Comparison of ENCODE assay signal across 1 cellular context in the genomic region with DNA sequence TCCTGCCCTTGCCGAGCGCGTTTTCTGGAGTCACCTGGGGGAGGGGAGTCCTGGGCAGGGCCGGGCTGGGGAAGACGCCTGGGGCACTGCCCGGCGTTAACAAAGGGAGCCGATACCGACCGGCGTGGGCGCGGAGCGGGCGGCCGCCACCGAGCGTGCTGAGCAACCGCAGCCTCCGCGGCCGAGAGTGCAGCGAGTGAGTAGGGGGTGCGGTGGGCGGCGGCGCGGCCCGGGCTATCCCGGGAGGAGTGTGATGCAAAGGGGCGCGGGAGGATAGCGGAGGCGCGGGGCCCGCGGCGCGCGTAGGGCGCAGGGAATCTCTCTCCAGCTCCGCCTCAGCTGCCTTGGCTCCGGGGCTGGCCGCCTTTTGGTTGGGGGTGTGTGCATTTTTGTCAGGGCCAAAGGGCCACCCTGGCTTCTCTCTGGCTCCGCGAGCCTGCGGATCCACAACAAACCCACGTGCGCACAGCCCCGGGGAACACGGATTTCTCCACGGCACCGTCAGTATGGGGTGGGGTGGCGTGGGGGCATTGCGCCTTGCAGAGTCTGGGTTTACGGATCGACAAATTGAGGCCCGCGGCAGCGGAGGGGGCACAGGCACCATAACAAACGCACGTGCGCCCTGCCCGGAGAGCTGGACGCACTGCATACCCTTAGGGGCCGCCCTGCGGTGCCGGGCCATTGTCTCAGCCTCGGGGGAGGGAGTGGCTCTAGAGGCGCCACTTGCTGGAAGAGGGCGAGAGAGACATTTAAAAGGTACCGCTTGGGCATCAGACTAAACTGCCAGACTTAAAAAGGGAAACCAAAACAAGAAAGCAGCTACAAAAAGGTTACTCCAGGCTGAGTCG.
A peak's percentile ranks its signal among the peaks of the same experiment; 100 is the strongest.
TF ChIP-seq lines count a peak whose summit lies in the region.

No MANE protein-coding gene starts in this region.

TF ChIP-seq in HepG2, 621 proteins besides CTCF, POLR2A, EP300 and RAD21 (continued from another document and continues in another):
- TF ChIP-seq, protein P1, sequence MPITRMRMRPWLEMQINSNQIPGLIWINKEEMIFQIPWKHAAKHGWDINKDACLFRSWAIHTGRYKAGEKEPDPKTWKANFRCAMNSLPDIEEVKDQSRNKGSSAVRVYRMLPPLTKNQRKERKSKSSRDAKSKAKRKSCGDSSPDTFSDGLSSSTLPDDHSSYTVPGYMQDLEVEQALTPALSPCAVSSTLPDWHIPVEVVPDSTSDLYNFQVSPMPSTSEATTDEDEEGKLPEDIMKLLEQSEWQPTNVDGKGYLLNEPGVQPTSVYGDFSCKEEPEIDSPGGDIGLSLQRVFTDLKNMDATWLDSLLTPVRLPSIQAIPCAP (CRISPR knock-in tag; IDR thresholded peaks at IDR 0.05; ENCODE audit: low read depth), result no peak
- TF ChIP-seq PPARG (CRISPR knock-in tag; conservative IDR thresholded peaks at IDR 0.05) (no peak), STAT5B (CRISPR knock-in tag; IDR thresholded peaks at IDR 0.05) (no peak), SMAD1 (CRISPR knock-in tag; IDR thresholded peaks at IDR 0.05; ENCODE audit: borderline replicate concordance, low read depth) (0 out of 2 replicates have a peak, but pooled peaks have one; percentile 36), ZNF329 (CRISPR knock-in tag; IDR thresholded peaks at IDR 0.05; ENCODE audit: low read depth) (no peak), ZUFSP (CRISPR knock-in tag; IDR thresholded peaks at IDR 0.05; ENCODE audit: borderline replicate concordance) (no peak), JARID2 (CRISPR knock-in tag; IDR thresholded peaks at IDR 0.05; ENCODE audit: insufficient replicate concordance) (no peak), NONO (IDR thresholded peaks at IDR 0.05) (no peak), NONO (CRISPR knock-in tag; conservative IDR thresholded peaks at IDR 0.05) (no peak), SIX1 (CRISPR knock-in tag; IDR thresholded peaks at IDR 0.05; ENCODE audit: borderline replicate concordance) (no peak), ZNF777 (CRISPR knock-in tag; IDR thresholded peaks at IDR 0.05) (no peak), KDM5B (CRISPR knock-in tag; IDR thresholded peaks at IDR 0.05; ENCODE audit: borderline replicate concordance) (peak; percentile 59; the same call in 1 of the 2 replicates), ZNF747 (CRISPR knock-in tag; IDR thresholded peaks at IDR 0.05; ENCODE audit: borderline replicate concordance) (no peak), HNRNPK (IDR thresholded peaks at IDR 0.05; ENCODE audit: low read depth, low read length, poor library complexity, severe bottlenecking) (no peak), ZNF207 (IDR thresholded peaks at IDR 0.05; ENCODE audit: borderline replicate concordance) (no peak), ZNF773 (CRISPR knock-in tag; IDR thresholded peaks at IDR 0.05; ENCODE audit: borderline replicate concordance) (0 out of 2 replicates have a peak, but pooled peaks have one; percentile 29), ZNF234 (CRISPR knock-in tag; conservative IDR thresholded peaks at IDR 0.05) (no peak), THAP11 (CRISPR knock-in tag; IDR thresholded peaks at IDR 0.05) (peak; percentile 48), NR2F1 (CRISPR knock-in tag; IDR thresholded peaks at IDR 0.05) (no peak), MLX (CRISPR knock-in tag; IDR thresholded peaks at IDR 0.05) (0 out of 2 replicates have a peak, but pooled peaks have one; percentile 17), IKZF1 (IDR thresholded peaks at IDR 0.05) (no peak), MYNN (CRISPR knock-in tag; IDR thresholded peaks at IDR 0.05; ENCODE audit: low read depth) (no peak), ZNF639 (CRISPR knock-in tag; conservative IDR thresholded peaks at IDR 0.05) (no peak), SRSF4 (IDR thresholded peaks at IDR 0.05; ENCODE audit: low read depth, low read length, poor library complexity, severe bottlenecking) (no peak), ZNF768 (CRISPR knock-in tag; IDR thresholded peaks at IDR 0.05) (peak; percentile 13; the same call in 1 of the 2 replicates), ZNF557 (CRISPR knock-in tag; IDR thresholded peaks at IDR 0.05) (no peak), ZZZ3 (CRISPR knock-in tag; IDR thresholded peaks at IDR 0.05; ENCODE audit: borderline replicate concordance) (no peak), GATAD2A (CRISPR knock-in tag; IDR thresholded peaks at IDR 0.05) (peak; percentile 40; the same call in 1 of the 2 replicates), NR2C2 (CRISPR knock-in tag; IDR thresholded peaks at IDR 0.05; ENCODE audit: borderline replicate concordance) (no peak), TGIF2 (CRISPR knock-in tag; IDR thresholded peaks at IDR 0.05) (peak; percentile 14; the same call in 1 of the 2 replicates), ARID3A (IDR thresholded peaks at IDR 0.05; ENCODE audit: low read depth, low read length) (no peak), ZNF7 (CRISPR knock-in tag; IDR thresholded peaks at IDR 0.05) (no peak)
- TF ChIP-seq, protein P2, sequence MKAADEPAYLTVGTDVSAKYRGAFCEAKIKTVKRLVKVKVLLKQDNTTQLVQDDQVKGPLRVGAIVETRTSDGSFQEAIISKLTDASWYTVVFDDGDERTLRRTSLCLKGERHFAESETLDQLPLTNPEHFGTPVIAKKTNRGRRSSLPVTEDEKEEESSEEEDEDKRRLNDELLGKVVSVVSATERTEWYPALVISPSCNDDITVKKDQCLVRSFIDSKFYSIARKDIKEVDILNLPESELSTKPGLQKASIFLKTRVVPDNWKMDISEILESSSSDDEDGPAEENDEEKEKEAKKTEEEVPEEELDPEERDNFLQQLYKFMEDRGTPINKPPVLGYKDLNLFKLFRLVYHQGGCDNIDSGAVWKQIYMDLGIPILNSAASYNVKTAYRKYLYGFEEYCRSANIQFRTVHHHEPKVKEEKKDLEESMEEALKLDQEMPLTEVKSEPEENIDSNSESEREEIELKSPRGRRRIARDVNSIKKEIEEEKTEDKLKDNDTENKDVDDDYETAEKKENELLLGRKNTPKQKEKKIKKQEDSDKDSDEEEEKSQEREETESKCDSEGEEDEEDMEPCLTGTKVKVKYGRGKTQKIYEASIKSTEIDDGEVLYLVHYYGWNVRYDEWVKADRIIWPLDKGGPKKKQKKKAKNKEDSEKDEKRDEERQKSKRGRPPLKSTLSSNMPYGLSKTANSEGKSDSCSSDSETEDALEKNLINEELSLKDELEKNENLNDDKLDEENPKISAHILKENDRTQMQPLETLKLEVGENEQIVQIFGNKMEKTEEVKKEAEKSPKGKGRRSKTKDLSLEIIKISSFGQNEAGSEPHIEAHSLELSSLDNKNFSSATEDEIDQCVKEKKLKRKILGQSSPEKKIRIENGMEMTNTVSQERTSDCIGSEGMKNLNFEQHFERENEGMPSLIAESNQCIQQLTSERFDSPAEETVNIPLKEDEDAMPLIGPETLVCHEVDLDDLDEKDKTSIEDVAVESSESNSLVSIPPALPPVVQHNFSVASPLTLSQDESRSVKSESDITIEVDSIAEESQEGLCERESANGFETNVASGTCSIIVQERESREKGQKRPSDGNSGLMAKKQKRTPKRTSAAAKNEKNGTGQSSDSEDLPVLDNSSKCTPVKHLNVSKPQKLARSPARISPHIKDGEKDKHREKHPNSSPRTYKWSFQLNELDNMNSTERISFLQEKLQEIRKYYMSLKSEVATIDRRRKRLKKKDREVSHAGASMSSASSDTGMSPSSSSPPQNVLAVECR (CRISPR knock-in tag; IDR thresholded peaks at IDR 0.05; ENCODE audit: borderline replicate concordance), result peak; percentile 76
- TF ChIP-seq, protein P3, sequence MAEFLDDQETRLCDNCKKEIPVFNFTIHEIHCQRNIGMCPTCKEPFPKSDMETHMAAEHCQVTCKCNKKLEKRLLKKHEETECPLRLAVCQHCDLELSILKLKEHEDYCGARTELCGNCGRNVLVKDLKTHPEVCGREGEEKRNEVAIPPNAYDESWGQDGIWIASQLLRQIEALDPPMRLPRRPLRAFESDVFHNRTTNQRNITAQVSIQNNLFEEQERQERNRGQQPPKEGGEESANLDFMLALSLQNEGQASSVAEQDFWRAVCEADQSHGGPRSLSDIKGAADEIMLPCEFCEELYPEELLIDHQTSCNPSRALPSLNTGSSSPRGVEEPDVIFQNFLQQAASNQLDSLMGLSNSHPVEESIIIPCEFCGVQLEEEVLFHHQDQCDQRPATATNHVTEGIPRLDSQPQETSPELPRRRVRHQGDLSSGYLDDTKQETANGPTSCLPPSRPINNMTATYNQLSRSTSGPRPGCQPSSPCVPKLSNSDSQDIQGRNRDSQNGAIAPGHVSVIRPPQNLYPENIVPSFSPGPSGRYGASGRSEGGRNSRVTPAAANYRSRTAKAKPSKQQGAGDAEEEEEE (CRISPR knock-in tag; IDR thresholded peaks at IDR 0.05; ENCODE audit: borderline replicate concordance), result no peak
- TF ChIP-seq, protein P4, sequence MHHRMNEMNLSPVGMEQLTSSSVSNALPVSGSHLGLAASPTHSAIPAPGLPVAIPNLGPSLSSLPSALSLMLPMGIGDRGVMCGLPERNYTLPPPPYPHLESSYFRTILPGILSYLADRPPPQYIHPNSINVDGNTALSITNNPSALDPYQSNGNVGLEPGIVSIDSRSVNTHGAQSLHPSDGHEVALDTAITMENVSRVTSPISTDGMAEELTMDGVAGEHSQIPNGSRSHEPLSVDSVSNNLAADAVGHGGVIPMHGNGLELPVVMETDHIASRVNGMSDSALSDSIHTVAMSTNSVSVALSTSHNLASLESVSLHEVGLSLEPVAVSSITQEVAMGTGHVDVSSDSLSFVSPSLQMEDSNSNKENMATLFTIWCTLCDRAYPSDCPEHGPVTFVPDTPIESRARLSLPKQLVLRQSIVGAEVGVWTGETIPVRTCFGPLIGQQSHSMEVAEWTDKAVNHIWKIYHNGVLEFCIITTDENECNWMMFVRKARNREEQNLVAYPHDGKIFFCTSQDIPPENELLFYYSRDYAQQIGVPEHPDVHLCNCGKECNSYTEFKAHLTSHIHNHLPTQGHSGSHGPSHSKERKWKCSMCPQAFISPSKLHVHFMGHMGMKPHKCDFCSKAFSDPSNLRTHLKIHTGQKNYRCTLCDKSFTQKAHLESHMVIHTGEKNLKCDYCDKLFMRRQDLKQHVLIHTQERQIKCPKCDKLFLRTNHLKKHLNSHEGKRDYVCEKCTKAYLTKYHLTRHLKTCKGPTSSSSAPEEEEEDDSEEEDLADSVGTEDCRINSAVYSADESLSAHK (CRISPR knock-in tag; IDR thresholded peaks at IDR 0.05; ENCODE audit: borderline replicate concordance), result no peak
- TF ChIP-seq, protein P5, sequence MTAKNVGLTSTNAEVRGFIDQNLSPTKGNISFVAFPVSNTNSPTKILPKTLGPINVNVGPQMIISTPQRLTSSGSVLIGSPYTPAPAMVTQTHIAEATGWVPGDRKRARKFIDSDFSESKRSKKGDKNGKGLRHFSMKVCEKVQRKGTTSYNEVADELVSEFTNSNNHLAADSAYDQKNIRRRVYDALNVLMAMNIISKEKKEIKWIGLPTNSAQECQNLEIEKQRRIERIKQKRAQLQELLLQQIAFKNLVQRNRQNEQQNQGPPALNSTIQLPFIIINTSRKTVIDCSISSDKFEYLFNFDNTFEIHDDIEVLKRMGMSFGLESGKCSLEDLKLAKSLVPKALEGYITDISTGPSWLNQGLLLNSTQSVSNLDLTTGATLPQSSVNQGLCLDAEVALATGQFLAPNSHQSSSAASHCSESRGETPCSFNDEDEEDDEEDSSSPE (CRISPR knock-in tag; IDR thresholded peaks at IDR 0.05), result peak; percentile 30; the same call in 1 of the 2 replicates
- TF ChIP-seq, protein P6, sequence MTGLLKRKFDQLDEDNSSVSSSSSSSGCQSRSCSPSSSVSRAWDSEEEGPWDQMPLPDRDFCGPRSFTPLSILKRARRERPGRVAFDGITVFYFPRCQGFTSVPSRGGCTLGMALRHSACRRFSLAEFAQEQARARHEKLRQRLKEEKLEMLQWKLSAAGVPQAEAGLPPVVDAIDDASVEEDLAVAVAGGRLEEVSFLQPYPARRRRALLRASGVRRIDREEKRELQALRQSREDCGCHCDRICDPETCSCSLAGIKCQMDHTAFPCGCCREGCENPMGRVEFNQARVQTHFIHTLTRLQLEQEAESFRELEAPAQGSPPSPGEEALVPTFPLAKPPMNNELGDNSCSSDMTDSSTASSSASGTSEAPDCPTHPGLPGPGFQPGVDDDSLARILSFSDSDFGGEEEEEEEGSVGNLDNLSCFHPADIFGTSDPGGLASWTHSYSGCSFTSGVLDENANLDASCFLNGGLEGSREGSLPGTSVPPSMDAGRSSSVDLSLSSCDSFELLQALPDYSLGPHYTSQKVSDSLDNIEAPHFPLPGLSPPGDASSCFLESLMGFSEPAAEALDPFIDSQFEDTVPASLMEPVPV (CRISPR knock-in tag; IDR thresholded peaks at IDR 0.05), result no peak; the same call in 1 of the 2 replicates
- TF ChIP-seq, protein P7, sequence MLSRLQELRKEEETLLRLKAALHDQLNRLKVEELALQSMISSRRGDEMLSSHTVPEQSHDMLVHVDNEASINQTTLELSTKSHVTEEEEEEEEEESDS (CRISPR knock-in tag; IDR thresholded peaks at IDR 0.05; ENCODE audit: borderline replicate concordance), result no peak
